Comparison of ENCODE assay signal across 1 cellular context in the genomic region with DNA sequence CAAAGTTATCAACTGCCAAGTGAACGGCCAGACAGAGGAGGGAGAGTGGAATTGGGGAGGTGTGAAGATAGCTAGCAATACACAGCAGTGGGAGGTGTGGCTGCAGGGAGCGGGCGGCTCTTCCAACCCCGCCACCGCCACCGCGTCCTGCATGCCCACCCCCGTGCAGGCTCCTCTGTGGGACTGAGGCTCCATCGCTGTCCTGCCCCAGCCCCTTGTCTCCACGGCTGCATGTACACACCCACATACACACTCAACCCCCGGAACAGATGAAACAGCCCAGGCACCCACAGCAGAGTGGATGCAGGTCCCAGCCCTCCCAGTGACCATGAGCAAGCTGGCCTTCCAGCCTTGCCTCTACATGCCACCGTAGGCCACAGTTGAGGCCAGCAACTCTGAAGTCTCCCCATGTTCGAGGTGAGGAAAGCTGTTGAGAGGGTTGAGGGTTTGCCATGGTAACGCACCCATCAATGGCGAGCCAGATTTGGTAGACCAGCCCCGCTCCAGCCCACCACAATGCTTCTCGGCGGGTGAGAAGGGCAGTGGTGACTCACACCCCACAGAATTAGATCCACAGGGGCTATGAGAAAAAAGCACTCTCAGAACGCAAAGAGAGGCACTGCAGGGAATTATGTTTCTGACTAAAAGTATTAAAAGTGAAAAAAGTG.
TF ChIP-seq lines count a peak whose summit lies in the region.

No MANE protein-coding gene starts in this region.

TF ChIP-seq in IMR-90, 13 proteins besides CTCF, POLR2A, EP300 and RAD21:
- TF ChIP-seq, protein P1, sequence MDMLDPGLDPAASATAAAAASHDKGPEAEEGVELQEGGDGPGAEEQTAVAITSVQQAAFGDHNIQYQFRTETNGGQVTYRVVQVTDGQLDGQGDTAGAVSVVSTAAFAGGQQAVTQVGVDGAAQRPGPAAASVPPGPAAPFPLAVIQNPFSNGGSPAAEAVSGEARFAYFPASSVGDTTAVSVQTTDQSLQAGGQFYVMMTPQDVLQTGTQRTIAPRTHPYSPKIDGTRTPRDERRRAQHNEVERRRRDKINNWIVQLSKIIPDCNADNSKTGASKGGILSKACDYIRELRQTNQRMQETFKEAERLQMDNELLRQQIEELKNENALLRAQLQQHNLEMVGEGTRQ (IDR thresholded peaks at IDR 0.05; ENCODE audit: low read depth, low read length) = no peak
- TF ChIP-seq NFE2L2 (IDR thresholded peaks at IDR 0.05; ENCODE audit: low read depth, low read length) = no peak
- no peak for TF ChIP-seq BHLHE40 (IDR thresholded peaks at IDR 0.05; ENCODE audit: low read depth, low read length)
- TF ChIP-seq MAFK (IDR thresholded peaks at IDR 0.05; ENCODE audit: low read depth, low read length) = no peak
- no peak for TF ChIP-seq MAZ (IDR thresholded peaks at IDR 0.05; ENCODE audit: borderline replicate concordance, low read depth, low read length)
- TF ChIP-seq MXI1 (IDR thresholded peaks at IDR 0.05; ENCODE audit: borderline replicate concordance, low read depth, low read length) = no peak
- TF ChIP-seq, protein P2, sequence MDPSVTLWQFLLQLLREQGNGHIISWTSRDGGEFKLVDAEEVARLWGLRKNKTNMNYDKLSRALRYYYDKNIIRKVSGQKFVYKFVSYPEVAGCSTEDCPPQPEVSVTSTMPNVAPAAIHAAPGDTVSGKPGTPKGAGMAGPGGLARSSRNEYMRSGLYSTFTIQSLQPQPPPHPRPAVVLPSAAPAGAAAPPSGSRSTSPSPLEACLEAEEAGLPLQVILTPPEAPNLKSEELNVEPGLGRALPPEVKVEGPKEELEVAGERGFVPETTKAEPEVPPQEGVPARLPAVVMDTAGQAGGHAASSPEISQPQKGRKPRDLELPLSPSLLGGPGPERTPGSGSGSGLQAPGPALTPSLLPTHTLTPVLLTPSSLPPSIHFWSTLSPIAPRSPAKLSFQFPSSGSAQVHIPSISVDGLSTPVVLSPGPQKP (IDR thresholded peaks at IDR 0.05; ENCODE audit: borderline replicate concordance, low read depth, low read length) = no peak
- no peak for TF ChIP-seq CHD1 (IDR thresholded peaks at IDR 0.05; ENCODE audit: low read depth, low read length)
